19 cellular contexts compared by ENCODE assay signal in the genomic region with DNA sequence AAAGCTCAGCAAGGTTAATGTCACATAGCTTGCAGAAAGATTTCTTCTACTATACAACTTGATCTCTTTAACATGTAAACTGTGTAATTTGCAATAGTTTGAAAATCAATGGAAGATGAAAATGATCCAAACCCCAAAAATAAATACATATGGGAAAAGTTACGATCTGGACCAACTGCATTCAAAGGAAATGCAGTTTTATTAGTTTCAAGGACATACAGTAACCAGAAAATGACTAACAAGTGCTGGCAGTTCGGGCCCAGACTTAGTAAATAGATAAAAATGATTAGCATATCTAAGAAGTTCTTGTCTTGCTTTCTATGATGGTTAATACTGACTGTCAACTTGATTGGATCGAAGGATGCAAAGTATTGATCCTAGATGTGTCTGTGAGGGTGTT. TPM values are rescaled to one million over a fixed set of nuclear protein-coding genes. Genes with fewer than 3 reads are reported as not detected.
A peak's percentile ranks its signal among the peaks of the same experiment; 100 is the strongest.
DNase-seq lines count a peak whose midpoint lies in the region; ATAC-seq, FAIRE-seq and TF ChIP-seq lines count a peak whose summit lies in the region.
"Had no signal": no experiment of that assay in that cellular context is flagged by ENCODE, and none has a peak within 500 bp of the region (broad histone marks: within the 10 kb centered on the region; RNA-seq: fewer than 3 reads in every experiment).

No MANE protein-coding gene starts in this region.

- in situ Hi-C loops in K562 (cut with MboI) = no loop called here

- no peaks in the 10 kb centered on the region for H3K9me3 ChIP-seq in K562 (replicated peaks; ENCODE audit: control insufficient read depth, insufficient read depth, low read depth, low read length)
- H3K9me3 ChIP-seq: lower lobe of right lung, right atrium auricular region, testis had no signal

- H4K20me1 ChIP-seq in K562 (replicated peaks; ENCODE audit: control insufficient read depth, insufficient read depth, low read length) = no peaks in the 10 kb centered on the region

- H3K27ac ChIP-seq in ACC112 (ENCODE audit: low read depth, low read length) (peak overlapping the region; percentile 93), K562 (ENCODE audit: extremely low read depth, low read depth, low read length) (no peak overlapping the region)
- H3K27ac ChIP-seq: lower lobe of right lung, right atrium auricular region had no signal

- 52% methylated on average over 3 of the region's 3 CpGs for WGBS in K562 (ENCODE audit: insufficient coverage, low coverage, missing lambda C conversion rate)

- ATAC-seq in K562 (no peak), GM18502 (IDR thresholded peaks at IDR 0.05; ENCODE audit: poor library complexity, unreplicated experiment) (no peak), HG03442 (IDR thresholded peaks at IDR 0.05; ENCODE audit: unreplicated experiment) (no peak)

- H3K36me3 ChIP-seq in ACC112 (ENCODE audit: insufficient read depth, low read length) = no peaks in the 10 kb centered on the region; the same call in 1 of the 2 replicates
- H3K36me3 ChIP-seq in K562 (ENCODE audit: control insufficient read depth, insufficient read depth, low read length) = no peaks in the 10 kb centered on the region
- H3K36me3 ChIP-seq: lower lobe of right lung, right atrium auricular region had no signal

- H3K4me1 ChIP-seq in ACC112 (ENCODE audit: control insufficient read depth, insufficient read depth, low read length, unreplicated experiment) (peaks cover 71% of the 10 kb centered on the region), K562 (replicated peaks in 1 of 2; ENCODE audit: control insufficient read depth in 2 of 2, insufficient read depth in 2 of 2, low read length in 2 of 2) (peaks cover 3 to 41% of the 10 kb centered on the region in 2 experiments)

- TF ChIP-seq POLR2A in K562 (conservative IDR thresholded peaks at IDR 0.05) = no peak

- H3K79me2 ChIP-seq in ACC112 (ENCODE audit: control insufficient read depth, insufficient read depth, low read length, unreplicated experiment) (peaks cover 7% of the 10 kb centered on the region), K562 (ENCODE audit: control insufficient read depth, insufficient read depth, low read length) (no peaks in the 10 kb centered on the region)

- POLR2A ChIA-PET in K562 (lab: Yijun Ruan, JAX) = interaction anchor here (0.6 kb wide), 1 partner anchor 736 kb away, joined by 3 read pairs; no protein-coding TSS in a partner anchor

- intact Hi-C loops in K562 (cut with micrococcal nuclease) = no loop called here

- H3K4me3 ChIP-seq in ACC112 (ENCODE audit: low read depth, low read length) = peak overlapping the region; percentile 19; the same call in 1 of the 2 replicates
- H3K4me3 ChIP-seq in K562 = no peak overlapping the region
- H3K4me3 ChIP-seq: lower lobe of right lung, right atrium auricular region, testis had no signal

- H3K4me2 ChIP-seq in K562 (ENCODE audit: insufficient read depth, low read length) = no peak overlapping the region

- H3K27me3 ChIP-seq in ACC112 (ENCODE audit: insufficient read depth, low read length) = no peaks in the 10 kb centered on the region
- no peaks in the 10 kb centered on the region for H3K27me3 ChIP-seq in K562 (ENCODE audit: control insufficient read depth in 2 of 2, insufficient read depth in 2 of 2, low read length in 2 of 2)
- H3K27me3 ChIP-seq: right atrium auricular region, testis had no signal

- no peak for TF ChIP-seq RAD21 in K562 (CRISPR knock-in tag; conservative IDR thresholded peaks at IDR 0.05 in 1 of 2, IDR thresholded peaks at IDR 0.05 in 1 of 2)

- no TSS peak for BruUV-seq in K562 (replicated peaks; lab: Mats Ljungman, UMichigan)

- CTCF ChIA-PET in K562 (lab: Yijun Ruan, JAX; ENCODE audit: low intra/inter-chr PET ratio) = no interaction called here

- H2AFZ ChIP-seq in ACC112 (ENCODE audit: low read length, unreplicated experiment) (peak overlapping the region; percentile 33), K562 (ENCODE audit: low read depth, low read length) (peak overlapping the region; percentile 50)

- no peak for TF ChIP-seq CTCF in K562 (IDR thresholded peaks at IDR 0.05 in 2 of 3, conservative IDR thresholded peaks at IDR 0.05 in 1 of 3; ENCODE audit: insufficient read depth in 2 of 3, low read depth in 1 of 3, low read length in 3 of 3)

- H3K9me1 ChIP-seq in K562 (ENCODE audit: control insufficient read depth, insufficient read depth, low read length) = no peaks in the 10 kb centered on the region

- TF ChIP-seq EP300 in K562 (IDR thresholded peaks at IDR 0.05; ENCODE audit: low read length) = no peak

- peak; percentile 52 for DNase-seq in M059J (ENCODE audit: low read depth)
- DNase-seq in K562 (ENCODE audit: extremely low read depth in 1 of 4, low spot score in 3 of 4) = no peak
- DNase-seq in iris pigment epithelial cell (ENCODE audit: low read depth) = peak; percentile 62
- no peak for DNase-seq in mucosa of gallbladder (ENCODE audit: low spot score)
- no peak for DNase-seq in activated CD8-positive, alpha-beta memory T cell treated with anti-CD3 and anti-CD28 coated beads, Interleukin-2, amount 50 U/mL, for 4 hours
- DNase-seq: activated B cell treated with CpG ODN at 0.5 μM for 24 hours; activated CD4-positive, alpha-beta memory T cell treated with anti-CD3 and anti-CD28 coated beads, Interleukin-2, amount 10 ng/mL, durations not matched to agents 7 days and 5 days; DMS 273 treated with DMSO at 0.1 percent for 48 hours; GDM1; hypothalamus; lower lobe of right lung; NCI-H1092; NCI-H2081; NCI-H446; testis had no signal

- FAIRE-seq in K562 (lab: Jason Lieb, UNC) = no peak

- H3K9ac ChIP-seq in K562 (ENCODE audit: insufficient read depth in 1 of 2, low read depth in 2 of 2, low read length in 2 of 2) = no peak overlapping the region

TF ChIP-seq in K562, 482 proteins besides CTCF, POLR2A, EP300 and RAD21 (continues in another document):
- TF ChIP-seq FOXM1 (IDR thresholded peaks at IDR 0.05; ENCODE audit: low read depth) (no peak), FOXM1 (CRISPR knock-in tag; IDR thresholded peaks at IDR 0.05; ENCODE audit: low read depth) (no peak)
- TF ChIP-seq, protein P1, sequence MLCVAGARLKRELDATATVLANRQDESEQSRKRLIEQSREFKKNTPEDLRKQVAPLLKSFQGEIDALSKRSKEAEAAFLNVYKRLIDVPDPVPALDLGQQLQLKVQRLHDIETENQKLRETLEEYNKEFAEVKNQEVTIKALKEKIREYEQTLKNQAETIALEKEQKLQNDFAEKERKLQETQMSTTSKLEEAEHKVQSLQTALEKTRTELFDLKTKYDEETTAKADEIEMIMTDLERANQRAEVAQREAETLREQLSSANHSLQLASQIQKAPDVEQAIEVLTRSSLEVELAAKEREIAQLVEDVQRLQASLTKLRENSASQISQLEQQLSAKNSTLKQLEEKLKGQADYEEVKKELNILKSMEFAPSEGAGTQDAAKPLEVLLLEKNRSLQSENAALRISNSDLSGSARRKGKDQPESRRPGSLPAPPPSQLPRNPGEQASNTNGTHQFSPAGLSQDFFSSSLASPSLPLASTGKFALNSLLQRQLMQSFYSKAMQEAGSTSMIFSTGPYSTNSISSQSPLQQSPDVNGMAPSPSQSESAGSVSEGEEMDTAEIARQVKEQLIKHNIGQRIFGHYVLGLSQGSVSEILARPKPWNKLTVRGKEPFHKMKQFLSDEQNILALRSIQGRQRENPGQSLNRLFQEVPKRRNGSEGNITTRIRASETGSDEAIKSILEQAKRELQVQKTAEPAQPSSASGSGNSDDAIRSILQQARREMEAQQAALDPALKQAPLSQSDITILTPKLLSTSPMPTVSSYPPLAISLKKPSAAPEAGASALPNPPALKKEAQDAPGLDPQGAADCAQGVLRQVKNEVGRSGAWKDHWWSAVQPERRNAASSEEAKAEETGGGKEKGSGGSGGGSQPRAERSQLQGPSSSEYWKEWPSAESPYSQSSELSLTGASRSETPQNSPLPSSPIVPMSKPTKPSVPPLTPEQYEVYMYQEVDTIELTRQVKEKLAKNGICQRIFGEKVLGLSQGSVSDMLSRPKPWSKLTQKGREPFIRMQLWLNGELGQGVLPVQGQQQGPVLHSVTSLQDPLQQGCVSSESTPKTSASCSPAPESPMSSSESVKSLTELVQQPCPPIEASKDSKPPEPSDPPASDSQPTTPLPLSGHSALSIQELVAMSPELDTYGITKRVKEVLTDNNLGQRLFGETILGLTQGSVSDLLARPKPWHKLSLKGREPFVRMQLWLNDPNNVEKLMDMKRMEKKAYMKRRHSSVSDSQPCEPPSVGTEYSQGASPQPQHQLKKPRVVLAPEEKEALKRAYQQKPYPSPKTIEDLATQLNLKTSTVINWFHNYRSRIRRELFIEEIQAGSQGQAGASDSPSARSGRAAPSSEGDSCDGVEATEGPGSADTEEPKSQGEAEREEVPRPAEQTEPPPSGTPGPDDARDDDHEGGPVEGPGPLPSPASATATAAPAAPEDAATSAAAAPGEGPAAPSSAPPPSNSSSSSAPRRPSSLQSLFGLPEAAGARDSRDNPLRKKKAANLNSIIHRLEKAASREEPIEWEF (CRISPR knock-in tag; IDR thresholded peaks at IDR 0.05) = 0 out of 2 replicates have a peak, but pooled peaks have one; percentile 23

RNA-seq across cellular contexts. Expression of a gene that starts 37.3 kb away (rescaled TPM):
- 0.94 and 1.6 TPM in 2 replicates for total RNA-seq in M059J (2014; rRNA removed; shearing (Covaris generic))
- 2.5 and 5.3 TPM in 2 replicates for total RNA-seq in K562 (2011; cell fraction: chromatin; rRNA removed; ENCODE audit: low replicate concordance)
- 1.5 and 3.0 TPM in 2 replicates for total RNA-seq in K562 (2011; cell fraction: nucleolus; rRNA removed)
- 2.2 and 5.3 TPM in 2 replicates for total RNA-seq in K562 (2011; cell fraction: nucleoplasm; rRNA removed)
- 0.33 and 0.91 TPM in 2 replicates for total RNA-seq in K562 (2014; rRNA removed)
- total RNA-seq in K562 (2014; rRNA removed; fragmentation: Illumina TruSeq; extraction: Trizol) = 1.8 TPM in 2 replicates
- total RNA-seq in K562 (2015; rRNA removed; fragmentation: Illumina TruSeq; extraction: Trizol) = 0.87 and 1.1 TPM in 2 replicates
- 0.98 and 1.4 TPM in 2 replicates for total RNA-seq in K562 (2021)
- polyA plus RNA-seq in K562 (2011; rRNA removed) = 1.1 and 1.2 TPM in 2 replicates
- polyA plus RNA-seq in K562 (2011; cell fraction: cytosol; rRNA removed) = 0.22 and 0.31 TPM in 2 replicates
- polyA plus RNA-seq in K562 (2011; cell fraction: nucleus; rRNA removed) = 1.2 TPM in 2 replicates
- polyA plus RNA-seq in K562 (2012) = 1.3 and 2.3 TPM in 2 replicates
- polyA plus RNA-seq in K562 (2014; fragmentation: Illumina TruSeq; extraction: Trizol) = 0.55 and 0.77 TPM in 2 replicates
- 1 to 10 TPM; 1.3 to 1.8 TPM for polyA plus RNA-seq in K562 (2014; fragmentation: Nextera tagmentation; extraction: Ambion mirVana)
- 0.76 and 0.89 TPM in 2 replicates for polyA plus RNA-seq in K562 (2014; rRNA removed)
- polyA minus RNA-seq in K562 (2011; rRNA and poly(A)+ RNA removed) = 3.7 and 5.4 TPM in 2 replicates
- polyA minus RNA-seq in K562 (2011; cell fraction: cytosol; rRNA and poly(A)+ RNA removed) = not detected in 2 replicates
- polyA minus RNA-seq in K562 (2011; cell fraction: nucleus; rRNA and poly(A)+ RNA removed) = 6.1 and 8.0 TPM in 2 replicates
- total RNA-seq in mucosa of gallbladder = 2.2 TPM

Comparison
In these comparisons a context has a peak if more than half of its experiments do, and no peak if none do; other contexts are left out.
1. DNase-seq: peak in M059J (single experiment) and iris pigment epithelial cell (single experiment); none in K562 (0 of 4), mucosa of gallbladder (single experiment) and activated CD8-positive, alpha-beta memory T cell treated with anti-CD3 and anti-CD28 coated beads, Interleukin-2, amount 50 U/mL, for 4 hours (single experiment).